Comparison of ENCODE assay signal across 2 cellular contexts in the genomic region with DNA sequence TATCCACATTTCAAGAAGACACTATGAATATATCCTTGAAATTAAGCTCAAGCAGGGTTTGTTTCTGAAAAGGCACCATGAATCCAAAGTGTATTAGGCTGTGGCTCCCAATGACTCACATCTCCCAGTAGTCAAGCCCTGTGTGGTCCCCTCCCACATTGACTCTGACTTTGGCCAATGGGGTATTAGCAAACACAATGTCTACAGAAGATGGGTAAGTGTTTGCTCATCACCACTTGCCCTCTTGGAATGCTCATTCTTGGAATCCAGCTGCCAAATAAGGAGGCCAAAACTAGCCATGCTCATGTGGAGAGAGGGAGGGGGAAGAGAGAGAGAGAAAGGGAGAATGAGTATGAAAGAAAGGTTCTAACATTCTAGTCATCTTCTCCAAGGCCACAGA.
A peak's percentile ranks its signal among the peaks of the same experiment; 100 is the strongest.
TF ChIP-seq lines count a peak whose summit lies in the region.

No MANE protein-coding gene starts in this region.

TF ChIP-seq in IMR-90, 13 proteins besides CTCF, POLR2A, EP300 and RAD21:
- TF ChIP-seq MAFK (IDR thresholded peaks at IDR 0.05; ENCODE audit: low read depth, low read length) (no peak), MXI1 (IDR thresholded peaks at IDR 0.05; ENCODE audit: borderline replicate concordance, low read depth, low read length) (no peak), CEBPB (IDR thresholded peaks at IDR 0.05; ENCODE audit: low read depth, low read length) (peak; percentile 55), NFE2L2 (IDR thresholded peaks at IDR 0.05; ENCODE audit: low read depth, low read length) (no peak), RFX5 (IDR thresholded peaks at IDR 0.05; ENCODE audit: low read depth, low read length) (no peak), CHD1 (IDR thresholded peaks at IDR 0.05; ENCODE audit: low read depth, low read length) (no peak), SMC3 (IDR thresholded peaks at IDR 0.05; ENCODE audit: low read depth, low read length) (no peak), MAZ (IDR thresholded peaks at IDR 0.05; ENCODE audit: borderline replicate concordance, low read depth, low read length) (peak; percentile 61; the same call in 1 of the 2 replicates), BHLHE40 (IDR thresholded peaks at IDR 0.05; ENCODE audit: low read depth, low read length) (no peak), RCOR1 (IDR thresholded peaks at IDR 0.05; ENCODE audit: insufficient replicate concordance, low read length) (peak; percentile 77), FOS (IDR thresholded peaks at IDR 0.05; ENCODE audit: low read depth, low read length) (peak; percentile 40; the same call in 1 of the 2 replicates)
- TF ChIP-seq, protein P1, sequence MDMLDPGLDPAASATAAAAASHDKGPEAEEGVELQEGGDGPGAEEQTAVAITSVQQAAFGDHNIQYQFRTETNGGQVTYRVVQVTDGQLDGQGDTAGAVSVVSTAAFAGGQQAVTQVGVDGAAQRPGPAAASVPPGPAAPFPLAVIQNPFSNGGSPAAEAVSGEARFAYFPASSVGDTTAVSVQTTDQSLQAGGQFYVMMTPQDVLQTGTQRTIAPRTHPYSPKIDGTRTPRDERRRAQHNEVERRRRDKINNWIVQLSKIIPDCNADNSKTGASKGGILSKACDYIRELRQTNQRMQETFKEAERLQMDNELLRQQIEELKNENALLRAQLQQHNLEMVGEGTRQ (IDR thresholded peaks at IDR 0.05; ENCODE audit: low read depth, low read length) = no peak
- TF ChIP-seq, protein P2, sequence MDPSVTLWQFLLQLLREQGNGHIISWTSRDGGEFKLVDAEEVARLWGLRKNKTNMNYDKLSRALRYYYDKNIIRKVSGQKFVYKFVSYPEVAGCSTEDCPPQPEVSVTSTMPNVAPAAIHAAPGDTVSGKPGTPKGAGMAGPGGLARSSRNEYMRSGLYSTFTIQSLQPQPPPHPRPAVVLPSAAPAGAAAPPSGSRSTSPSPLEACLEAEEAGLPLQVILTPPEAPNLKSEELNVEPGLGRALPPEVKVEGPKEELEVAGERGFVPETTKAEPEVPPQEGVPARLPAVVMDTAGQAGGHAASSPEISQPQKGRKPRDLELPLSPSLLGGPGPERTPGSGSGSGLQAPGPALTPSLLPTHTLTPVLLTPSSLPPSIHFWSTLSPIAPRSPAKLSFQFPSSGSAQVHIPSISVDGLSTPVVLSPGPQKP (IDR thresholded peaks at IDR 0.05; ENCODE audit: borderline replicate concordance, low read depth, low read length) = no peak

TF ChIP-seq in WTC11, 78 proteins besides CTCF, POLR2A, EP300 and RAD21:
- TF ChIP-seq, protein P3, sequence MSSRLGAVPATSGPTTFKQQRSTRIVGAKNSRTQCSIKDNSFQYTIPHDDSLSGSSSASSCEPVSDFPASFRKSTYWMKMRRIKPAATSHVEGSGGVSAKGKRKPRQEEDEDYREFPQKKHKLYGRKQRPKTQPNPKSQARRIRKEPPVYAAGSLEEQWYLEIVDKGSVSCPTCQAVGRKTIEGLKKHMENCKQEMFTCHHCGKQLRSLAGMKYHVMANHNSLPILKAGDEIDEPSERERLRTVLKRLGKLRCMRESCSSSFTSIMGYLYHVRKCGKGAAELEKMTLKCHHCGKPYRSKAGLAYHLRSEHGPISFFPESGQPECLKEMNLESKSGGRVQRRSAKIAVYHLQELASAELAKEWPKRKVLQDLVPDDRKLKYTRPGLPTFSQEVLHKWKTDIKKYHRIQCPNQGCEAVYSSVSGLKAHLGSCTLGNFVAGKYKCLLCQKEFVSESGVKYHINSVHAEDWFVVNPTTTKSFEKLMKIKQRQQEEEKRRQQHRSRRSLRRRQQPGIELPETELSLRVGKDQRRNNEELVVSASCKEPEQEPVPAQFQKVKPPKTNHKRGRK (CRISPR knock-in tag; IDR thresholded peaks at IDR 0.05; ENCODE audit: borderline replicate concordance) = no peak
- TF ChIP-seq SMAD4 (CRISPR knock-in tag; IDR thresholded peaks at IDR 0.05) (no peak), SP1 (CRISPR knock-in tag; conservative IDR thresholded peaks at IDR 0.05) (no peak), IRF2 (CRISPR knock-in tag; IDR thresholded peaks at IDR 0.05; ENCODE audit: borderline replicate concordance, low read depth) (no peak)
- TF ChIP-seq, protein P4, sequence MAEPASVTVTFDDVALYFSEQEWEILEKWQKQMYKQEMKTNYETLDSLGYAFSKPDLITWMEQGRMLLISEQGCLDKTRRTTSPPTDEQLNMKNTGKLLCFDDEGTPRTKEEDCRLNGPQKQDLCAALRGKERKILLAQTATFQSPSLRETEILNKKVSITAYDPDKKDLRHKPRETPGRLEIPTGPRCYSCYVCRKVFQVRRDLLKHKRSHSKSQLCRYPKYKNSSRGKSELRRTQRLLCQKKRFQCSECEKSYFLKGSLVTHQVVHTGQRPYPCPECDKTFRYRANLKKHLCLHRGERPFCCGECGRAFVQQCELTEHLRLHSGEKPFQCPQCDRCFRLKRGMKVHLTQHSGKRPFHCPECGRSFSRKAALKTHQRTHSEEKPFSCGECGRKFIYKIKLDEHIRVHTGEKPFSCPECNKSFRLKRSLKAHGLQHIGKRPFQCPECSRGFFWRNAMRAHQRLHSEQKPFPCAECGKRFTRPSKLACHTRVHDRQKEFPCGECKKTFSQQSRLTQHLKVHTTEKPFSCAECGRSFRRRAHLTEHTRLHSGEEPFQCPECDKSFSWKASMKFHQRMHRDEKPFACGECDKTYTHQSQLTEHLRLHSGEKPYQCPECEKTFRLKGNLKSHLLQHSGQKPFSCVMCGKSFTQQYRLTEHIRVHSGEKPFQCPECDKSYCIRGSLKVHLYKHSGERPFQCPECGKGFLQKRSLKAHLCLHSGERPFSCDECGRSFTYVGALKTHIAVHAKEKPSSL (CRISPR knock-in tag; conservative IDR thresholded peaks at IDR 0.05) = no peak
- TF ChIP-seq, protein P5, sequence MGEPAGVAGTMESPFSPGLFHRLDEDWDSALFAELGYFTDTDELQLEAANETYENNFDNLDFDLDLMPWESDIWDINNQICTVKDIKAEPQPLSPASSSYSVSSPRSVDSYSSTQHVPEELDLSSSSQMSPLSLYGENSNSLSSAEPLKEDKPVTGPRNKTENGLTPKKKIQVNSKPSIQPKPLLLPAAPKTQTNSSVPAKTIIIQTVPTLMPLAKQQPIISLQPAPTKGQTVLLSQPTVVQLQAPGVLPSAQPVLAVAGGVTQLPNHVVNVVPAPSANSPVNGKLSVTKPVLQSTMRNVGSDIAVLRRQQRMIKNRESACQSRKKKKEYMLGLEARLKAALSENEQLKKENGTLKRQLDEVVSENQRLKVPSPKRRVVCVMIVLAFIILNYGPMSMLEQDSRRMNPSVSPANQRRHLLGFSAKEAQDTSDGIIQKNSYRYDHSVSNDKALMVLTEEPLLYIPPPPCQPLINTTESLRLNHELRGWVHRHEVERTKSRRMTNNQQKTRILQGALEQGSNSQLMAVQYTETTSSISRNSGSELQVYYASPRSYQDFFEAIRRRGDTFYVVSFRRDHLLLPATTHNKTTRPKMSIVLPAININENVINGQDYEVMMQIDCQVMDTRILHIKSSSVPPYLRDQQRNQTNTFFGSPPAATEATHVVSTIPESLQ (CRISPR knock-in tag; IDR thresholded peaks at IDR 0.05) = no peak
